Comparison of ENCODE assay signal across 12 cellular contexts in the genomic region with DNA sequence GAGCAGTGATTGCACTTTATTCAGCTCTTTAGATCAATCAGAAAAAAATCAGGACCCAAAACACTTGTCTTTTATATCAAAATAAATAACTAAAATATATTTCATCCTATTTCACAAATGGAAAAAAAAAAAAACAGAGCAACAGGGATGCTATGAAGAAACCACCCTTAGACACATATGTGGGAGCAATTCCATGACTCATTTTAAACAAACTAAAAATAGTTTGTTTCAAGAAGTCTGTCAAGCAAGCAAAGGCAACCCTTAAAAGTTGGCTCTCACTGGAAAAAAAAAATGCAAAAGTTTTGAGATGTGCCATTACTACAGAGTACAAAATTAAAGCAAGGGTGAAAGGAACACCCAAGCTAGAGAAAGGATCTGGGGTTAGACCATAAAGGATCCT. TPM values are rescaled to one million over a fixed set of nuclear protein-coding genes. Genes with fewer than 3 reads are reported as not detected.
A peak's percentile ranks its signal among the peaks of the same experiment; 100 is the strongest.
DNase-seq lines count a peak whose midpoint lies in the region; TF ChIP-seq lines count a peak whose summit lies in the region.
"Had no signal": no experiment of that assay in that cellular context is flagged by ENCODE, and none has a peak within 500 bp of the region (broad histone marks: within the 10 kb centered on the region; RNA-seq: fewer than 3 reads in every experiment).

No MANE protein-coding gene starts in this region.

- no peaks in the 10 kb centered on the region for H4K20me1 ChIP-seq in KMS-11 (ENCODE audit: insufficient read depth)

- H3K27me3 ChIP-seq in KMS-11 (ENCODE audit: insufficient read depth, low read depth) (no peaks in the 10 kb centered on the region), BE2C (no peaks in the 10 kb centered on the region)
- H3K27me3 ChIP-seq in effector memory CD4-positive, alpha-beta T cell (replicated peaks; ENCODE audit: control insufficient read depth, insufficient read depth, low read length, poor library complexity, severe bottlenecking), result no peaks in the 10 kb centered on the region

- H3K27ac ChIP-seq in KMS-11, result no peak overlapping the region
- H3K27ac ChIP-seq in effector memory CD4-positive, alpha-beta T cell (ENCODE audit: insufficient read depth, low read length, poor library complexity, severe bottlenecking), result no peak overlapping the region

- H2AFZ ChIP-seq in KMS-11 (ENCODE audit: low read depth), result no peak overlapping the region

- H3K79me2 ChIP-seq in KMS-11 (ENCODE audit: insufficient read depth, low read depth), result peaks cover 96% of the 10 kb centered on the region

- no peak overlapping the region for H3K9ac ChIP-seq in KMS-11

- no peaks in the 10 kb centered on the region for H3K9me3 ChIP-seq in effector memory CD4-positive, alpha-beta T cell (ENCODE audit: control insufficient read depth, low read length)
- no peaks in the 10 kb centered on the region for H3K9me3 ChIP-seq in BE2C
- H3K9me3 ChIP-seq: HAP-1 had no signal

- TF ChIP-seq CTCF in KMS-11 (conservative IDR thresholded peaks at IDR 0.05; ENCODE audit: low read depth, low read length), result no peak
- TF ChIP-seq CTCF in BE2C (IDR thresholded peaks at IDR 0.05; ENCODE audit: low read depth, low read length), result no peak

- H3K36me3 ChIP-seq in KMS-11 (ENCODE audit: insufficient read depth) (no peaks in the 10 kb centered on the region; the same call in 1 of the 2 replicates), BE2C (peaks cover 38% of the 10 kb centered on the region)
- no peaks in the 10 kb centered on the region for H3K36me3 ChIP-seq in effector memory CD4-positive, alpha-beta T cell (ENCODE audit: control insufficient read depth, insufficient read depth, low read length)

- DNase-seq in AML-193 (lab: John Stamatoyannopoulos, UW) (peak; percentile 12 to 21), amniotic epithelial cell (ENCODE audit: low read depth) (peak; percentile 80), kidney tubule cell (ENCODE audit: low spot score) (peak; percentile 46), BE2C (no peak), NCI-H524 treated with DMSO at 0.1 percent for 48 hours (lab: John Stamatoyannopoulos, UW) (no peak)
- no peak for DNase-seq in effector memory CD4-positive, alpha-beta T cell
- DNase-seq in stimulated activated CD4-positive, alpha-beta T cell treated with anti-CD3 and anti-CD28 coated beads, Interleukin-4, amount 100 ng/mL, for 1 hour, result no peak
- DNase-seq: NCI-H446, right cardiac atrium, T-helper 1 cell had no signal

- H3K4me2 ChIP-seq in KMS-11, result peak overlapping the region; percentile 42

- H3K4me3 ChIP-seq in KMS-11 (IDR thresholded peaks at IDR 0.05; ENCODE audit: insufficient read depth, low read depth, low read length) (no peak overlapping the region), BE2C (ENCODE audit: low read depth, low read length) (no peak overlapping the region)
- H3K4me3 ChIP-seq in effector memory CD4-positive, alpha-beta T cell (ENCODE audit: insufficient read depth, low read depth, low read length, poor library complexity, severe bottlenecking), result no peak overlapping the region
- H3K4me3 ChIP-seq: HAP-1 had no signal

- H3K4me1 ChIP-seq in KMS-11 (ENCODE audit: low read depth, poor library complexity, severe bottlenecking) (peaks cover 43% of the 10 kb centered on the region), BE2C (peaks cover 9% of the 10 kb centered on the region)
- peaks cover 4% of the 10 kb centered on the region for H3K4me1 ChIP-seq in effector memory CD4-positive, alpha-beta T cell (ENCODE audit: control insufficient read depth, insufficient read depth, low read length, poor library complexity, severe bottlenecking)

RNA-seq across cellular contexts. Expression of a gene that starts 5.7 kb away (rescaled TPM):
- 20.4 TPM for polyA plus RNA-seq in BE2C (2012; ENCODE audit: insufficient read depth, insufficient read length, low read depth)

Comparison
In these comparisons a context has a peak if more than half of its experiments do, and no peak if none do; other contexts are left out.
1. DNase-seq: peak in AML-193 (2 of 2), amniotic epithelial cell (single experiment) and kidney tubule cell (single experiment); none in effector memory CD4-positive, alpha-beta T cell (0 of 3), BE2C (single experiment), stimulated activated CD4-positive, alpha-beta T cell treated with anti-CD3 and anti-CD28 coated beads, Interleukin-4, amount 100 ng/mL, for 1 hour (single experiment) and NCI-H524 treated with DMSO at 0.1 percent for 48 hours (single experiment).